Comparison of ENCODE assay signal across 8 cellular contexts in the genomic region with DNA sequence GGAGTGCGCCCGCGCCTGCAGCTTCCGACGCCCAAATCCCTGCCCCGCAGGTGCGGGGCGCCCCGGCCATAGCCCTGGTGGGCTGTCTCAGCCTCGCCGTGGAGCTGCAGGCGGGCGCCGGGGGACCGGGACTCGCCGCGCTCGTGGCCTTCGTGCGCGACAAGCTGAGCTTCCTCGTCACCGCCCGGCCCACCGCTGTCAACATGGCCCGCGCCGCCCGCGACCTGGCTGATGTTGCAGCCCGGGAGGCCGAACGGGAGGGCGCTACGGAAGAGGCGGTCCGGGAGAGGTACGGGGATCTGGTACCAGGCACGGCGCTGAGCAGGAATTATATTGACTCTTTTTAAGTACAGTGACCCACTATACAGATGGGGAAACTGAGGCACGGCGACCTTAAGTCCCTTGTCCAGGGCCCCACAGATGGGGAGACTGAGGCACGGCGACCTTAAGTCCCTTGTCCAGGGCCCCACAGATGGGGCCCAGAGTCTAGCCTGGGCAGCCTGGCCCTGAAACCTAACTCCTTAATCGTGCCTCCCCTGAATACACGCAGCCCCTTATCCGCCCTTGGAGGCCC. TPM values are rescaled to one million over a fixed set of nuclear protein-coding genes. Genes with fewer than 3 reads are reported as not detected.
DNase-seq lines count a peak whose midpoint lies in the region; ATAC-seq and TF ChIP-seq lines count a peak whose summit lies in the region.

No MANE protein-coding gene starts in this region.

- H3K27me3 Mint-ChIP-seq in Caco-2 (ENCODE audit: insufficient read depth, unreplicated experiment): no peaks in the 10 kb centered on the region
- no peaks in the 10 kb centered on the region for H3K27me3 Mint-ChIP-seq in activated T-cell treated with anti-CD3 and anti-CD28 coated beads, Interleukin-2, amount 50 U/mL, for 4 hours (ENCODE audit: low read depth)

- H3K36me3 ChIP-seq in Caco-2 (ENCODE audit: control insufficient read depth, insufficient read depth, low read length) (no peaks in the 10 kb centered on the region), fibroblast of lung (ENCODE audit: control insufficient read depth, insufficient read depth, low read length) (peaks cover 10% of the 10 kb centered on the region), neutrophil (peaks cover 42% of the 10 kb centered on the region)

- peak overlapping the region; percentile 73 for H3K4me2 ChIP-seq in fibroblast of lung (ENCODE audit: extremely low read depth, insufficient read depth, low read length)

- H3K27ac ChIP-seq in fibroblast of lung (ENCODE audit: insufficient read depth, low read length): no peak overlapping the region
- H3K27ac ChIP-seq in neutrophil: no peak overlapping the region

- H3K4me1 Mint-ChIP-seq in Caco-2 (ENCODE audit: low read depth, unreplicated experiment): peaks cover 9% of the 10 kb centered on the region
- H3K4me1 Mint-ChIP-seq in activated T-cell treated with anti-CD3 and anti-CD28 coated beads, Interleukin-2, amount 50 U/mL, for 4 hours (ENCODE audit: low read depth): peaks cover 10% of the 10 kb centered on the region

- no peak overlapping the region for H3K27ac Mint-ChIP-seq in Caco-2 (ENCODE audit: unreplicated experiment)

- H3K9me3 Mint-ChIP-seq in Caco-2 (ENCODE audit: unreplicated experiment): no peaks in the 10 kb centered on the region
- no peaks in the 10 kb centered on the region for H3K9me3 Mint-ChIP-seq in activated T-cell treated with anti-CD3 and anti-CD28 coated beads, Interleukin-2, amount 50 U/mL, for 4 hours

- BruUV-seq in Caco-2 (replicated peaks; lab: Mats Ljungman, UMichigan): no TSS peak

- H3K27me3 ChIP-seq in Caco-2 (replicated peaks; ENCODE audit: control insufficient read depth, insufficient read depth, low read length) (no peaks in the 10 kb centered on the region), fibroblast of lung (ENCODE audit: control insufficient read depth, insufficient read depth, low read length) (no peaks in the 10 kb centered on the region), neutrophil (no peaks in the 10 kb centered on the region)

- H4K20me1 ChIP-seq in fibroblast of lung (ENCODE audit: control insufficient read depth, extremely low read depth, insufficient read depth, low read length): no peaks in the 10 kb centered on the region

- TF ChIP-seq CTCF in Caco-2 (IDR thresholded peaks at IDR 0.05; ENCODE audit: insufficient read depth in 1 of 2, low read depth in 1 of 2, low read length in 1 of 2, severe bottlenecking in 1 of 2, unreplicated experiment in 1 of 2) (no peak), fibroblast of lung (conservative IDR thresholded peaks at IDR 0.05 in 1 of 2, IDR thresholded peaks at IDR 0.05 in 1 of 2; ENCODE audit: low read depth in 1 of 2, low read length in 2 of 2) (no peak), neutrophil (IDR thresholded peaks at IDR 0.05) (no peak)

- POLR2A ChIA-PET in Caco-2 (lab: Charles Lee): interaction anchor here (0.5 to 2.0 kb wide), 4 partner anchors 9 to 89 kb away, joined by 5 to 9 read pairs (median 5); a partner anchor contains a TSS

- peak; percentile 69 to 74 for ATAC-seq in activated T-cell treated with anti-CD3 and anti-CD28 coated beads, Interleukin-2, amount 50 U/mL, for 4 hours
- no peak for ATAC-seq in HG03159 (IDR thresholded peaks at IDR 0.05; ENCODE audit: unreplicated experiment)

- H3K4me3 ChIP-seq in Caco-2 (ENCODE audit: low read depth, low read length): peak overlapping the region; percentile 58
- H3K4me3 ChIP-seq in fibroblast of lung (replicated peaks in 1 of 4; ENCODE audit: control extremely low read depth in 1 of 4, insufficient read depth in 1 of 4, low read depth in 3 of 4, low read length in 4 of 4): peak overlapping the region; percentile 49 to 78 (median 64)
- H3K4me3 ChIP-seq in neutrophil (ENCODE audit: low read depth in 1 of 2, low read length in 1 of 2): peak overlapping the region; percentile 71 to 73

- CTCF ChIA-PET in Caco-2 (lab: Charles Lee): no interaction called here

- peaks cover 4% of the 10 kb centered on the region; the same call in 1 of the 2 replicates for H3K4me1 ChIP-seq in Caco-2
- H3K4me1 ChIP-seq in fibroblast of lung (ENCODE audit: control insufficient read depth, extremely low read depth, insufficient read depth, low read length): peaks cover 4% of the 10 kb centered on the region
- H3K4me1 ChIP-seq in neutrophil (ENCODE audit: control insufficient read depth in 1 of 2, insufficient read depth in 1 of 2, low read depth in 1 of 2, low read length in 1 of 2): peaks cover 13 to 15% of the 10 kb centered on the region in 2 experiments

- DNase-seq in Caco-2 (peak in 1 of 2 experiments; percentile 44), KG1 (lab: John Stamatoyannopoulos, UW) (peak; percentile 13), fibroblast of lung (ENCODE audit: low read depth in 2 of 2) (no peak), NCI-H1105 (lab: John Stamatoyannopoulos, UW) (no peak), cerebellar cortex (ENCODE audit: low spot score) (no peak)
- DNase-seq in activated T-cell treated with anti-CD3 and anti-CD28 coated beads, Interleukin-2, amount 50 U/mL, for 4 hours: peak; percentile 31

- no peak overlapping the region for H2AFZ ChIP-seq in fibroblast of lung (ENCODE audit: low read length)

- intact Hi-C loops in Caco-2 (cut with micrococcal nuclease; ENCODE audit: unreplicated experiment): loop anchor here (1.0 kb wide), 1 partner anchor 34 kb away; no protein-coding TSS in a partner anchor

- H3K4me3 Mint-ChIP-seq in Caco-2 (ENCODE audit: unreplicated experiment): peak overlapping the region; percentile 80
- peak overlapping the region; percentile 90 for H3K4me3 Mint-ChIP-seq in activated T-cell treated with anti-CD3 and anti-CD28 coated beads, Interleukin-2, amount 50 U/mL, for 4 hours

- H3K36me3 Mint-ChIP-seq in Caco-2 (ENCODE audit: insufficient read depth, unreplicated experiment): peaks cover 13% of the 10 kb centered on the region
- H3K36me3 Mint-ChIP-seq in activated T-cell treated with anti-CD3 and anti-CD28 coated beads, Interleukin-2, amount 50 U/mL, for 4 hours (ENCODE audit: insufficient read depth): peaks cover 9% of the 10 kb centered on the region

- peak overlapping the region; percentile 52 for H3K9ac ChIP-seq in fibroblast of lung (ENCODE audit: insufficient read depth, low read length)

- H3K9me3 ChIP-seq in Caco-2: no peaks in the 10 kb centered on the region
- no peaks in the 10 kb centered on the region for H3K9me3 ChIP-seq in fibroblast of lung (ENCODE audit: control insufficient read depth, insufficient read depth, low read depth, low read length)
- no peaks in the 10 kb centered on the region for H3K9me3 ChIP-seq in neutrophil

- peaks cover 7% of the 10 kb centered on the region for H3K79me2 ChIP-seq in fibroblast of lung (ENCODE audit: control insufficient read depth, insufficient read depth, low read length)

RNA-seq across cellular contexts. Expression of a gene that starts 0.6 kb away (rescaled TPM):
- total RNA-seq in Caco-2 (2022) (23.3 and 25.7 TPM in 2 replicates), fibroblast of lung (17.7 and 20.3 TPM in 2 replicates)
- 10 to 100 TPM; 27.1 to 48.8 (median 33.7) TPM for total RNA-seq in activated T-cell treated with anti-CD3 and anti-CD28 coated beads, Interleukin-2, amount 50 U/mL, for 4 hours
- 5.2 and 17.1 TPM in 2 replicates for polyA plus RNA-seq in fibroblast of lung
- polyA plus RNA-seq in fibroblast of lung (2012): 6.2 and 17.7 TPM in 2 replicates
- polyA minus RNA-seq in fibroblast of lung (ENCODE audit: low replicate concordance): 7.2 and 26.5 TPM in 2 replicates

RNA-seq across cellular contexts. Expression of a gene that starts 9.3 kb away (rescaled TPM):
- 107 and 113 TPM in 2 replicates for total RNA-seq in Caco-2 (2022)
- 100 to 1,000 TPM; 158 to 181 (median 167) TPM for total RNA-seq in activated T-cell treated with anti-CD3 and anti-CD28 coated beads, Interleukin-2, amount 50 U/mL, for 4 hours
- 50.1 and 58.8 TPM in 2 replicates for total RNA-seq in fibroblast of lung
- polyA plus RNA-seq in fibroblast of lung: 146 and 206 TPM in 2 replicates
- polyA plus RNA-seq in fibroblast of lung (2012): 292 and 381 TPM in 2 replicates
- 139 and 187 TPM in 2 replicates for polyA minus RNA-seq in fibroblast of lung (ENCODE audit: low replicate concordance)

RNA-seq across cellular contexts. Expression of a gene that starts 30.3 kb away (rescaled TPM):
- total RNA-seq in Caco-2 (2022) (4.0 and 5.7 TPM in 2 replicates), fibroblast of lung (5.6 and 6.7 TPM in 2 replicates)
- 1 to 10 TPM; 3.2 to 5.0 (median 3.7) TPM for total RNA-seq in activated T-cell treated with anti-CD3 and anti-CD28 coated beads, Interleukin-2, amount 50 U/mL, for 4 hours
- 1.6 and 2.0 TPM in 2 replicates for polyA plus RNA-seq in fibroblast of lung
- polyA plus RNA-seq in fibroblast of lung (2012): 2.8 and 3.3 TPM in 2 replicates
- 4.4 and 6.1 TPM in 2 replicates for polyA minus RNA-seq in fibroblast of lung (ENCODE audit: low replicate concordance)

Comparison
In these comparisons a context has a peak if more than half of its experiments do, and no peak if none do; other contexts are left out.
1. DNase-seq: peak in KG1 (single experiment) and activated T-cell treated with anti-CD3 and anti-CD28 coated beads, Interleukin-2, amount 50 U/mL, for 4 hours (single experiment); none in fibroblast of lung (0 of 2), NCI-H1105 (single experiment) and cerebellar cortex (single experiment).
2. Peak in every context shown above with its lines, with median percentiles within 50 percentile points of each other: H3K4me3 ChIP-seq.